Comparison of ENCODE assay signal across 12 cellular contexts in genomic region chr2:176115883-176116813, GRCh38. TPM values are rescaled to one million over a fixed set of nuclear protein-coding genes. Genes with fewer than 3 reads are reported as not detected.
DNase-seq lines count a peak whose midpoint lies in the region; ATAC-seq and TF ChIP-seq lines count a peak whose summit lies in the region.
"Had no signal": no experiment of that assay in that cellular context is flagged by ENCODE, and none has a peak within 500 bp of the region (broad histone marks: within the 10 kb centered on the region; RNA-seq: fewer than 3 reads in every experiment).

Gene HOXD10 (plus strand): TSS chr2:176116778. CDS start chr2:176116834, 56 bp downstream.

- H3K27ac ChIP-seq in left ventricle myocardium inferior (replicated peaks) (no peak within 1 kb of the TSS), muscle layer of colon (ENCODE audit: low read depth, low read length) (peak within 1 kb of the TSS; percentile 56)
- H3K27ac ChIP-seq: VCaP had no signal

- H3K27me3 ChIP-seq in left ventricle myocardium inferior (ENCODE audit: low read depth) (peaks cover 100% of the 10 kb centered on the region), muscle layer of colon (ENCODE audit: control insufficient read depth in 1 of 2, insufficient read depth in 2 of 2, low read length in 2 of 2) (peaks cover 33 to 77% of the 10 kb centered on the region in 2 donors)

- H3K9me3 ChIP-seq in left ventricle myocardium inferior (replicated peaks): no peaks in the 10 kb centered on the region
- H3K9me3 ChIP-seq in muscle layer of colon (ENCODE audit: low read length): no peaks in the 10 kb centered on the region

- H3K36me3 ChIP-seq in left ventricle myocardium inferior (no peaks in the 10 kb centered on the region), muscle layer of colon (ENCODE audit: insufficient read depth, low read length) (no peaks in the 10 kb centered on the region)

- peak within 1 kb of the TSS; percentile 53 for H3K9ac ChIP-seq in muscle layer of colon (ENCODE audit: low read length)

- POLR2A ChIA-PET in T-cell (lab: Charles Lee): no interaction called here

- no peak for DNase-seq in left ventricle myocardium inferior
- DNase-seq in Right ventricle myocardium inferior (ENCODE audit: missing footprints): no peak
- DNase-seq in dermis blood vessel endothelial cell: peak; percentile 98
- DNase-seq in T-cell: no peak
- no peak for DNase-seq in Right ventricle myocardium superior
- DNase-seq: DMS 273 treated with DMSO at 0.1 percent for 48 hours, NCI-H187 had no signal

- intact Hi-C loops in left ventricle myocardium inferior (cut with micrococcal nuclease) (no loop called here), Right ventricle myocardium inferior (cut with DNase I) (no loop called here), Right ventricle myocardium superior (cut with DNase I) (no loop called here)

- ATAC-seq in Right ventricle myocardium inferior (no peak), GM19328 (IDR thresholded peaks at IDR 0.05; ENCODE audit: unreplicated experiment) (no peak), T-cell (replicated peaks in 1 of 4) (no peak), Right ventricle myocardium superior (ENCODE audit: poor library complexity) (no peak), HG03095 (IDR thresholded peaks at IDR 0.05; ENCODE audit: unreplicated experiment) (no peak)

- CTCF ChIA-PET in T-cell (lab: Charles Lee): no interaction called here

- no peak for TF ChIP-seq CTCF in left ventricle myocardium inferior (IDR thresholded peaks at IDR 0.05; ENCODE audit: borderline replicate concordance)

- no peak within 1 kb of the TSS for H3K27ac Mint-ChIP-seq in T-cell

- H3K27me3 Mint-ChIP-seq in T-cell: peaks cover 78 to 93% of the 10 kb centered on the region in 2 donors

- H3K4me3 Mint-ChIP-seq in T-cell: peak within 1 kb of the TSS in 1 of 3 donors; percentile 36

- H3K9me3 Mint-ChIP-seq in T-cell: peaks cover 2 to 3% (median 3%) of the 10 kb centered on the region in 3 donors

- H3K4me3 ChIP-seq in left ventricle myocardium inferior (peak within 1 kb of the TSS; percentile 5), muscle layer of colon (ENCODE audit: low read depth in 1 of 2, low read length in 2 of 2) (peak within 1 kb of the TSS; percentile 34 to 71)

- H3K36me3 Mint-ChIP-seq in T-cell: peaks cover 3% of the 10 kb centered on the region

- no peaks in the 10 kb centered on the region for H3K4me1 ChIP-seq in left ventricle myocardium inferior
- peaks cover 11% of the 10 kb centered on the region for H3K4me1 ChIP-seq in muscle layer of colon (ENCODE audit: insufficient read depth, low read length)

- H3K4me1 Mint-ChIP-seq in T-cell: peaks cover 5 to 11% (median 5%) of the 10 kb centered on the region in 3 donors

RNA-seq across cellular contexts. Expression of gene HOXD10, which starts in this region (rescaled TPM):
- total RNA-seq in left ventricle myocardium inferior (not detected), Right ventricle myocardium inferior (not detected), dermis blood vessel endothelial cell (7.7 and 15.2 TPM in 2 replicates), T-cell (not detected), Right ventricle myocardium superior (not detected)
- total RNA-seq: bronchial epithelial cell had no signal
